Comparison of ENCODE assay signal across 19 cellular contexts in genomic region chr1:113800487-113800886, GRCh38.
"Had no signal": no experiment of that assay in that cellular context is flagged by ENCODE, and none has a peak within 500 bp of the region (broad histone marks: within the 10 kb centered on the region; RNA-seq: fewer than 3 reads in every experiment).

No MANE protein-coding gene starts in this region.

- H3K9me3 Mint-ChIP-seq: activated naive CD8-positive, alpha-beta T cell treated with anti-CD3 and anti-CD28 coated beads, Interleukin-2, amount 50 U/mL, for 24 hours; dendritic cell treated with granulocyte-macrophage colony-stimulating factor and Interleukin-4, amounts not matched to agents 40 ng/mL and 50 ng/mL, for 4 days; naive B cell; WTC11 had no signal

- H3K9me3 ChIP-seq: left lung, prostate gland, right atrium auricular region, spleen, upper lobe of left lung had no signal

- H3K4me1 ChIP-seq: prostate gland had no signal

- H3K27ac Mint-ChIP-seq: activated CD8-positive, alpha-beta memory T cell treated with anti-CD3 and anti-CD28 coated beads, Interleukin-2, amount 10 ng/mL, durations not matched to agents 7 days and 5 days; activated naive CD8-positive, alpha-beta T cell treated with anti-CD3 and anti-CD28 coated beads, Interleukin-2, amount 50 U/mL, for 24 hours; dendritic cell treated with granulocyte-macrophage colony-stimulating factor and Interleukin-4, amounts not matched to agents 40 ng/mL and 50 ng/mL, for 4 days; neural progenitor cell; WTC11 had no signal

- H3K4me3 ChIP-seq: left lung, lung, neural progenitor cell, prostate gland, right atrium auricular region, spleen, upper lobe of left lung had no signal

- H3K27me3 Mint-ChIP-seq: activated CD8-positive, alpha-beta memory T cell treated with anti-CD3 and anti-CD28 coated beads, Interleukin-2, amount 10 ng/mL, durations not matched to agents 7 days and 5 days; activated naive CD8-positive, alpha-beta T cell treated with anti-CD3 and anti-CD28 coated beads, Interleukin-2, amount 50 U/mL, for 24 hours; dendritic cell treated with granulocyte-macrophage colony-stimulating factor and Interleukin-4, amounts not matched to agents 40 ng/mL and 50 ng/mL, for 4 days; naive B cell had no signal

- DNase-seq: activated CD8-positive, alpha-beta memory T cell treated with anti-CD3 and anti-CD28 coated beads, Interleukin-2, amount 10 ng/mL, durations not matched to agents 7 days and 5 days; activated naive CD4-positive, alpha-beta T cell treated with Interleukin-2 at 50 U/mL for 16 hours; activated naive CD8-positive, alpha-beta T cell treated with anti-CD3 and anti-CD28 coated beads, Interleukin-2, amount 50 U/mL, for 24 hours; effector CD4-positive, alpha-beta T cell; foreskin keratinocyte; kidney glomerular epithelial cell; left lung; naive B cell; spleen; stimulated activated CD4-positive, alpha-beta T cell treated with anti-CD3 and anti-CD28 coated beads, Interleukin-4, amount 100 ng/mL, for 1 hour; stimulated activated naive CD4-positive, alpha-beta T cell treated with Interleukin-2 at 50 U/mL for 16 hours; T1000; upper lobe of left lung had no signal

- H3K27ac ChIP-seq: foreskin keratinocyte, neural progenitor cell, prostate gland, right atrium auricular region, spleen, upper lobe of left lung had no signal

- H3K4me1 Mint-ChIP-seq: neural progenitor cell had no signal

- H3K9ac ChIP-seq: neural progenitor cell had no signal

- H3K36me3 ChIP-seq: prostate gland had no signal

- H3K4me2 ChIP-seq: neural progenitor cell had no signal

- ATAC-seq: activated CD8-positive, alpha-beta memory T cell treated with anti-CD3 and anti-CD28 coated beads, Interleukin-2, amount 10 ng/mL, durations not matched to agents 7 days and 5 days; activated naive CD8-positive, alpha-beta T cell treated with anti-CD3 and anti-CD28 coated beads, Interleukin-2, amount 50 U/mL, for 24 hours; foreskin keratinocyte; WTC11 had no signal

- H3K4me3 Mint-ChIP-seq: activated CD8-positive, alpha-beta memory T cell treated with anti-CD3 and anti-CD28 coated beads, Interleukin-2, amount 10 ng/mL, durations not matched to agents 7 days and 5 days; activated naive CD8-positive, alpha-beta T cell treated with anti-CD3 and anti-CD28 coated beads, Interleukin-2, amount 50 U/mL, for 24 hours; dendritic cell treated with granulocyte-macrophage colony-stimulating factor and Interleukin-4, amounts not matched to agents 40 ng/mL and 50 ng/mL, for 4 days; neural progenitor cell; WTC11 had no signal

- H2AFZ ChIP-seq: neural progenitor cell had no signal

- H3K27me3 ChIP-seq: foreskin keratinocyte, left lung, neural progenitor cell, right atrium auricular region, spleen, upper lobe of left lung had no signal
